24 cellular contexts compared by ENCODE assay signal in the genomic region with DNA sequence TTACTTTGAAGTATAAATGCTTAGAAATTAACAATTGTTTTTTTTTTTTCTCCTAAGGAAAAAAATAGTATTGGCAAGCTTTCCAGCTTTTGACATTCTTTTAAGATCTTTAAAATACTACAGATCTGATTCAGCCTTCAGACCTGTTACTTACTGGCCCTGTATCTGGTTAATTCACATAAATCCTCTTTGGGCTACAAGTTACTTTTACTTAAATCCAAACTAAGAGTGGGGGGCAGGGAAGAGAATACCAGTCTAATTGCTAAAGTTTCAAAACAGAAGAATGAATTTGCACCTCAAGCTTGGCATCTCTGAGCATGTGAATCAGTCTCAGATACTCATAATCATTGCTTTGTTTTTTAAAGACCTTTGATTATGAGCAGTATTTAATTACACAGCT.
DNase-seq lines count a peak whose midpoint lies in the region; ATAC-seq, FAIRE-seq and TF ChIP-seq lines count a peak whose summit lies in the region.
"Had no signal": no experiment of that assay in that cellular context is flagged by ENCODE, and none has a peak within 500 bp of the region (broad histone marks: within the 10 kb centered on the region; RNA-seq: fewer than 3 reads in every experiment).

No MANE protein-coding gene starts in this region.

- FAIRE-seq in astrocyte (lab: Jason Lieb, UNC) = no peak
- FAIRE-seq: GM12878, GM19239 had no signal

- H4K20me1 ChIP-seq in GM23248 (ENCODE audit: insufficient read depth) (no peaks in the 10 kb centered on the region; the same call in 1 of the 2 replicates), astrocyte (ENCODE audit: insufficient read depth, low read length) (no peaks in the 10 kb centered on the region)
- H4K20me1 ChIP-seq: BLaER1 treated with 17β-estradiol and CSF1 and Interleukin-3, amounts not matched to agents 10 nM and 100 nM had no signal

- H2BK120ac ChIP-seq in trophoblast cell (ENCODE audit: insufficient read depth, low read length, poor library complexity) = no peak overlapping the region

- H3K23ac ChIP-seq in trophoblast cell (ENCODE audit: low read length) = no peak overlapping the region

- no peak overlapping the region for H2BK12ac ChIP-seq in trophoblast cell (ENCODE audit: low read length)

- in situ Hi-C loops in GM23248 (cut with MboI) = no loop called here

- H3K4me3 Mint-ChIP-seq in astrocyte (ENCODE audit: unreplicated experiment) = no peak overlapping the region
- no peak overlapping the region for H3K4me3 Mint-ChIP-seq in CD4-positive, alpha-beta T cell
- H3K4me3 Mint-ChIP-seq: CD14-positive monocyte; CD4-positive, alpha-beta memory T cell; GM23338; H9 had no signal

- H3K4me1 Mint-ChIP-seq in astrocyte (ENCODE audit: low read depth, unreplicated experiment) = no peaks in the 10 kb centered on the region
- H3K4me1 Mint-ChIP-seq in CD4-positive, alpha-beta T cell (ENCODE audit: low read depth) = peaks cover 18% of the 10 kb centered on the region
- H3K4me1 Mint-ChIP-seq: CD14-positive monocyte had no signal

- no peaks in the 10 kb centered on the region for H3F3A ChIP-seq in GM23248 (ENCODE audit: insufficient read depth)

- no peak overlapping the region for H4K91ac ChIP-seq in trophoblast cell (ENCODE audit: low read depth, low read length)

- H3K27me3 Mint-ChIP-seq in astrocyte (ENCODE audit: low read depth, unreplicated experiment) = no peaks in the 10 kb centered on the region
- no peaks in the 10 kb centered on the region for H3K27me3 Mint-ChIP-seq in CD4-positive, alpha-beta T cell

- intact Hi-C loops in CD4-positive, alpha-beta T cell (cut with DNase I, micrococcal nuclease) = loop anchor here in 1 of 2 experiments (5.0 kb wide), 1 partner anchor 91 kb away; no protein-coding TSS in a partner anchor

- H2AFZ ChIP-seq in GM23248 (no peak overlapping the region), astrocyte (ENCODE audit: low read depth, low read length) (no peak overlapping the region), trophoblast cell (ENCODE audit: insufficient read depth, low read length, poor library complexity) (no peak overlapping the region)
- H2AFZ ChIP-seq: GM23338 had no signal

- POLR2A ChIA-PET in CD4-positive, alpha-beta T cell (lab: Charles Lee) = interaction anchor here (0.7 to 1.3 kb wide), 3 partner anchors 9 to 36 kb away, joined by 3 to 5 read pairs (median 3); no protein-coding TSS in a partner anchor

- no peak overlapping the region for H4K8ac ChIP-seq in trophoblast cell (ENCODE audit: low read depth, low read length)

- peaks cover 12% of the 10 kb centered on the region for H3K4me1 ChIP-seq in GM23248 (ENCODE audit: insufficient read depth)
- no peaks in the 10 kb centered on the region for H3K4me1 ChIP-seq in astrocyte (ENCODE audit: insufficient read depth, low read length)
- no peaks in the 10 kb centered on the region for H3K4me1 ChIP-seq in trophoblast cell (ENCODE audit: control insufficient read depth in 1 of 2, insufficient read depth in 2 of 2, low read length in 2 of 2)
- H3K4me1 ChIP-seq: BLaER1 treated with 17β-estradiol and CSF1 and Interleukin-3, amounts not matched to agents 10 nM and 100 nM had no signal

- no peaks in the 10 kb centered on the region for H3K36me3 ChIP-seq in GM23248 (ENCODE audit: low read depth)
- H3K36me3 ChIP-seq in astrocyte (ENCODE audit: insufficient read depth, low read length) = no peaks in the 10 kb centered on the region
- H3K36me3 ChIP-seq in trophoblast cell (ENCODE audit: control insufficient read depth in 1 of 2, insufficient read depth in 2 of 2, low read length in 2 of 2) = no peaks in the 10 kb centered on the region
- H3K36me3 ChIP-seq: BE2C; BLaER1 treated with 17β-estradiol and CSF1 and Interleukin-3, amounts not matched to agents 10 nM and 100 nM had no signal

- no peaks in the 10 kb centered on the region for H3K9me3 Mint-ChIP-seq in astrocyte (ENCODE audit: unreplicated experiment)
- H3K9me3 Mint-ChIP-seq in CD4-positive, alpha-beta T cell = no peaks in the 10 kb centered on the region
- H3K9me3 Mint-ChIP-seq: CD14-positive monocyte, GM23338, H9 had no signal

- H3K4me3 ChIP-seq in AG10803 (ENCODE audit: low read length) (no peak overlapping the region), GM23248 (no peak overlapping the region), astrocyte (ENCODE audit: insufficient read depth, low read depth, low read length) (no peak overlapping the region), retinal pigment epithelial cell (ENCODE audit: low read length) (no peak overlapping the region), trophoblast cell (ENCODE audit: low read depth, low read length) (no peak overlapping the region)
- H3K4me3 ChIP-seq: BLaER1 treated with 17β-estradiol and CSF1 and Interleukin-3, amounts not matched to agents 10 nM and 100 nM; GM12878; GM23338 had no signal

- no peak for ATAC-seq in CD4-positive, alpha-beta T cell (ENCODE audit: poor library complexity)
- ATAC-seq: GM12878, GM23338, HCT116 had no signal

- CTCF ChIA-PET in CD4-positive, alpha-beta T cell (lab: Charles Lee) = no interaction called here

- H3K14ac ChIP-seq in trophoblast cell (ENCODE audit: low read length) = no peak overlapping the region

- no peak overlapping the region for H2BK5ac ChIP-seq in trophoblast cell (ENCODE audit: low read depth, low read length, poor library complexity)

- H4K12ac ChIP-seq in trophoblast cell (ENCODE audit: low read depth, low read length) = no peak overlapping the region

- H3K27ac ChIP-seq in GM23248 (no peak overlapping the region), astrocyte (ENCODE audit: low read depth, low read length) (no peak overlapping the region), trophoblast cell (ENCODE audit: low read depth, low read length) (no peak overlapping the region)
- H3K27ac ChIP-seq in CD4-positive, alpha-beta T cell (ENCODE audit: low read depth, low read length) = no peak overlapping the region
- H3K27ac ChIP-seq: BLaER1 treated with 17β-estradiol and CSF1 and Interleukin-3, amounts not matched to agents 10 nM and 100 nM had no signal

- H3K18ac ChIP-seq in trophoblast cell (ENCODE audit: low read length) = no peak overlapping the region

- H3K79me2 ChIP-seq in GM23248 (ENCODE audit: insufficient read depth) = no peaks in the 10 kb centered on the region
- no peaks in the 10 kb centered on the region for H3K79me2 ChIP-seq in astrocyte (ENCODE audit: insufficient read depth, low read length)
- no peaks in the 10 kb centered on the region for H3K79me2 ChIP-seq in trophoblast cell (ENCODE audit: control insufficient read depth, insufficient read depth, low read length, poor library complexity)

- no peak overlapping the region for H3K4me2 ChIP-seq in GM23248 (ENCODE audit: unreplicated experiment)
- H3K4me2 ChIP-seq in astrocyte (ENCODE audit: low read length) = no peak overlapping the region
- no peak overlapping the region for H3K4me2 ChIP-seq in trophoblast cell (ENCODE audit: low read length)
- H3K4me2 ChIP-seq: BLaER1 treated with 17β-estradiol and CSF1 and Interleukin-3, amounts not matched to agents 10 nM and 100 nM; GM23338 had no signal

- H3K9me2 ChIP-seq in GM23248 (ENCODE audit: insufficient read depth) = no peaks in the 10 kb centered on the region

- no peaks in the 10 kb centered on the region for H3K79me1 ChIP-seq in trophoblast cell (ENCODE audit: low read length)

- no peak overlapping the region for H3K27ac Mint-ChIP-seq in astrocyte (ENCODE audit: unreplicated experiment)
- no peak overlapping the region for H3K27ac Mint-ChIP-seq in CD4-positive, alpha-beta T cell
- H3K27ac Mint-ChIP-seq: CD14-positive monocyte; CD4-positive, alpha-beta memory T cell; GM23338; H9 had no signal

- no peaks in the 10 kb centered on the region for H3K27me3 ChIP-seq in GM23248 (replicated peaks; ENCODE audit: insufficient read depth)
- no peaks in the 10 kb centered on the region for H3K27me3 ChIP-seq in astrocyte (ENCODE audit: insufficient read depth, low read length)
- H3K27me3 ChIP-seq in CD4-positive, alpha-beta T cell (ENCODE audit: control insufficient read depth, insufficient read depth, low read length) = no peaks in the 10 kb centered on the region
- no peaks in the 10 kb centered on the region for H3K27me3 ChIP-seq in trophoblast cell (ENCODE audit: insufficient read depth, low read length)
- H3K27me3 ChIP-seq: BE2C; BLaER1 treated with 17β-estradiol and CSF1 and Interleukin-3, amounts not matched to agents 10 nM and 100 nM had no signal

- no peak for TF ChIP-seq CTCF in AG10803 (conservative IDR thresholded peaks at IDR 0.05; ENCODE audit: low read length)
- TF ChIP-seq CTCF in astrocyte (IDR thresholded peaks at IDR 0.05; ENCODE audit: insufficient read depth, low read depth, low read length) = no peak
- no peak for TF ChIP-seq CTCF in retinal pigment epithelial cell (conservative IDR thresholded peaks at IDR 0.05; ENCODE audit: low read depth, low read length)
- no peak for TF ChIP-seq CTCF in CD4-positive, alpha-beta T cell (IDR thresholded peaks at IDR 0.05)

- H3K9ac ChIP-seq in GM23248 (no peak overlapping the region), astrocyte (ENCODE audit: low read length) (no peak overlapping the region), trophoblast cell (ENCODE audit: low read length) (no peak overlapping the region)
- H3K9ac ChIP-seq: BLaER1 treated with 17β-estradiol and CSF1 and Interleukin-3, amounts not matched to agents 10 nM and 100 nM had no signal

- no peak overlapping the region for H2AK5ac ChIP-seq in trophoblast cell (ENCODE audit: low read length)

- DNase-seq in AG10803 (ENCODE audit: low read depth) = peak; percentile 40
- DNase-seq in GM23248 = peak; percentile 1
- DNase-seq in astrocyte (ENCODE audit: low read depth) = peak; percentile 14
- DNase-seq in retinal pigment epithelial cell (ENCODE audit: low read depth) = peak; percentile 90
- DNase-seq in DMS 273 (lab: John Stamatoyannopoulos, UW; ENCODE audit: unreplicated experiment) = no peak
- DNase-seq in NCI-H526 treated with DMSO at 0.1 percent for 48 hours (lab: John Stamatoyannopoulos, UW) = no peak
- DNase-seq in CD4-positive, alpha-beta T cell = no peak
- no peak for DNase-seq in trophoblast cell
- DNase-seq: AML-193; BE2C; Calu3; CD4-positive, alpha-beta memory T cell; COR-L47; DMS153; DND-41; EL; GDM1; H9 had no signal

- H3K9me3 ChIP-seq in GM23248 (ENCODE audit: low read depth) = no peaks in the 10 kb centered on the region
- no peaks in the 10 kb centered on the region for H3K9me3 ChIP-seq in astrocyte (ENCODE audit: insufficient read depth, low read depth, low read length)
- H3K9me3 ChIP-seq in CD4-positive, alpha-beta T cell (ENCODE audit: control insufficient read depth, low read length) = no peaks in the 10 kb centered on the region
- no peaks in the 10 kb centered on the region for H3K9me3 ChIP-seq in trophoblast cell (ENCODE audit: insufficient read depth, low read depth, low read length)
- H3K9me3 ChIP-seq: BE2C; BLaER1 treated with 17β-estradiol and CSF1 and Interleukin-3, amounts not matched to agents 10 nM and 100 nM had no signal

- no peak overlapping the region for H3K4ac ChIP-seq in trophoblast cell (ENCODE audit: low read depth, low read length)

- H3K36me3 Mint-ChIP-seq in astrocyte (ENCODE audit: low read depth, unreplicated experiment) = no peaks in the 10 kb centered on the region
- no peaks in the 10 kb centered on the region for H3K36me3 Mint-ChIP-seq in CD4-positive, alpha-beta T cell (ENCODE audit: low read depth)
- H3K36me3 Mint-ChIP-seq: CD14-positive monocyte; CD4-positive, alpha-beta memory T cell had no signal

Comparison
In these comparisons a context has a peak if more than half of its experiments do, and no peak if none do; other contexts are left out.
1. DNase-seq: peak in AG10803 (single experiment), GM23248 (single experiment), astrocyte (single experiment) and retinal pigment epithelial cell (single experiment); none in DMS 273 (single experiment), NCI-H526 treated with DMSO at 0.1 percent for 48 hours (single experiment), CD4-positive, alpha-beta T cell (0 of 10) and trophoblast cell (0 of 2).